In the genomic region with DNA sequence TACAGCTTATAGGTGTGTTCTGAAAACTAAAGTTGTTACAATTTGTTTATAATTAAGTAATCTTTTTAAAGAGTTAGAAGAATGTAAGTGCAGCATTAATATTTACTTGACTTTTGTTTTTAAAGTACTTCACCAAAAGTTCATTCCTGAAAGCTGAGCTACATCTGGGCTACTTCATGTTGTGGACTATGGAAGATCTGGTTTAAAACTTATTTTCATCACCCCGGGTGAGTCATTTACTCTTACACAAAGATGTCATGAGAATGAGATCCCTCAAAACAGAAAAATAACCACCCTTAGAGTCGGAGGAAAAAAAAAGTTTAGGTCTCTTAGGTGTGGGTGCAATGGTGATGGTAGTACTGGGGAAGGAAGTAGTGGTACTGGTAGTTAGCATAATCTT, we compare ENCODE assay signal across 21 cellular contexts.
"Had no signal": no experiment of that assay in that cellular context is flagged by ENCODE, and none has a peak within 500 bp of the region (broad histone marks: within the 10 kb centered on the region; RNA-seq: fewer than 3 reads in every experiment).

No MANE protein-coding gene starts in this region.

- DNase-seq: activated CD4-positive, alpha-beta T cell treated with anti-CD3 and anti-CD28 coated beads, Interleukin-2, amount 10 ng/mL, durations not matched to agents 24 days and 14 days; activated CD4-positive, CD25-positive, alpha-beta regulatory T cell; activated CD8-positive, alpha-beta T cell treated with anti-CD3 and anti-CD28 coated beads for 36 hours; activated naive CD4-positive, alpha-beta T cell treated with anti-CD3 and anti-CD28 coated beads for 36 hours; activated T-cell treated with anti-CD3 and anti-CD28 coated beads, Interleukin-2, amount 50 U/mL, for 1 hour; anterior cingulate cortex; brain microvascular endothelial cell; erythroblast; foreskin melanocyte; glutamatergic neuron; hypothalamus; lower lobe of right lung; natural killer cell; sigmoid colon; stimulated activated CD4-positive, alpha-beta T cell treated with anti-CD3 and anti-CD28 coated beads, Interleukin-12 subunit alpha, Interleukin-12 subunit beta, amount 100 ng/mL, for 4 hours; stimulated activated CD4-positive, alpha-beta T cell treated with anti-CD3 and anti-CD28 coated beads, Interleukin-1b, Interleukin-23, amount 100 ng/mL, for 48 hours; stimulated activated naive CD8-positive, alpha-beta T cell treated with anti-CD3 and anti-CD28 coated beads, Interleukin-15, Interleukin-2, amounts not matched to agents 100 U/mL and 50 U/mL, for 24 hours; substantia nigra; T-helper 1 cell; T-helper 9 cell; tibial artery had no signal

- ATAC-seq: activated CD8-positive, alpha-beta T cell treated with anti-CD3 and anti-CD28 coated beads for 36 hours; lower lobe of right lung; natural killer cell; stimulated activated naive CD8-positive, alpha-beta T cell treated with anti-CD3 and anti-CD28 coated beads, Interleukin-15, Interleukin-2, amounts not matched to agents 100 U/mL and 50 U/mL, for 24 hours had no signal
